Comparison of ENCODE assay signal across 8 cellular contexts in genomic region chr2:32039447-32040219, GRCh38. TPM values are rescaled to one million over a fixed set of nuclear protein-coding genes. Genes with fewer than 3 reads are reported as not detected.
DNase-seq lines count a peak whose midpoint lies in the region; ATAC-seq, FAIRE-seq and TF ChIP-seq lines count a peak whose summit lies in the region.

DPY30 (minus strand) TSS chr2:32039805; CDS start chr2:32039456, 349 bp downstream.

- peak within 1 kb of the TSS; percentile 85 for H3K9ac ChIP-seq in Loucy (ENCODE audit: low read depth, low read length, poor library complexity, severe bottlenecking)

- no peaks in the 10 kb centered on the region for H3K9me2 ChIP-seq in Loucy (replicated peaks; ENCODE audit: low read depth, low read length)

- H3K27ac ChIP-seq in RWPE2 (ENCODE audit: poor library complexity, severe bottlenecking) = peak within 1 kb of the TSS; percentile 55

- no peaks in the 10 kb centered on the region for H3F3A ChIP-seq in Loucy (ENCODE audit: low read depth)

- peak within 1 kb of the TSS; percentile 98 for H2AFZ ChIP-seq in Loucy (ENCODE audit: low read length)

- no peak for TF ChIP-seq CTCF in Loucy (conservative IDR thresholded peaks at IDR 0.05; ENCODE audit: low read length)
- TF ChIP-seq CTCF in RWPE2 (IDR thresholded peaks at IDR 0.05; ENCODE audit: poor library complexity, severe bottlenecking) = no peak
- TF ChIP-seq CTCF in fibroblast of mammary gland (conservative IDR thresholded peaks at IDR 0.05; ENCODE audit: control insufficient read depth, insufficient read depth, low read depth, low read length) = no peak

- peak within 1 kb of the TSS; percentile 88 for H3K4me2 ChIP-seq in Loucy (ENCODE audit: low read depth, low read length, poor library complexity, severe bottlenecking)

- peak; percentile 87 for ATAC-seq in RWPE2 (ENCODE audit: low read depth)
- ATAC-seq in activated T-helper 17 cell treated with anti-CD3 and anti-CD28 coated beads, Interleukin-2, amount 50 U/mL, for 72 hours (replicated peaks) = peak; percentile 95
- peak; percentile 91 to 96 for ATAC-seq in naive thymus-derived CD8-positive, alpha-beta T cell
- ATAC-seq in stimulated activated naive B cell treated with anti-CD40 and anti-IgM and Interleukin-4, amounts not matched to agents 10 μg/mL and 1 μg/mL and 100 μg/mL, for 72 hours (replicated peaks) = peak; percentile 95

- H3K9me3 Mint-ChIP-seq in activated T-helper 17 cell treated with anti-CD3 and anti-CD28 coated beads, Interleukin-2, amount 50 U/mL, for 72 hours = no peaks in the 10 kb centered on the region
- H3K9me3 Mint-ChIP-seq in naive thymus-derived CD8-positive, alpha-beta T cell = no peaks in the 10 kb centered on the region
- H3K9me3 Mint-ChIP-seq in stimulated activated naive B cell treated with anti-CD40 and anti-IgM and Interleukin-4, amounts not matched to agents 10 μg/mL and 1 μg/mL and 100 μg/mL, for 72 hours = no peaks in the 10 kb centered on the region

- H3K27me3 Mint-ChIP-seq in activated T-helper 17 cell treated with anti-CD3 and anti-CD28 coated beads, Interleukin-2, amount 50 U/mL, for 72 hours = no peaks in the 10 kb centered on the region
- peaks cover 0 to 3% (median 0%) of the 10 kb centered on the region in 5 donors for H3K27me3 Mint-ChIP-seq in naive thymus-derived CD8-positive, alpha-beta T cell
- no peaks in the 10 kb centered on the region for H3K27me3 Mint-ChIP-seq in stimulated activated naive B cell treated with anti-CD40 and anti-IgM and Interleukin-4, amounts not matched to agents 10 μg/mL and 1 μg/mL and 100 μg/mL, for 72 hours

- no peaks in the 10 kb centered on the region for H3K9me3 ChIP-seq in Loucy (ENCODE audit: insufficient read depth, low read depth, low read length)
- H3K9me3 ChIP-seq in RWPE2 (ENCODE audit: severe bottlenecking) = no peaks in the 10 kb centered on the region

- TF ChIP-seq POLR2A in H54 (IDR thresholded peaks at IDR 0.05; ENCODE audit: low read depth, low read length) = peak; percentile 98

- H3K4me3 Mint-ChIP-seq in activated T-helper 17 cell treated with anti-CD3 and anti-CD28 coated beads, Interleukin-2, amount 50 U/mL, for 72 hours = peak within 1 kb of the TSS; percentile 82
- peak within 1 kb of the TSS; percentile 84 to 97 (median 92) for H3K4me3 Mint-ChIP-seq in naive thymus-derived CD8-positive, alpha-beta T cell
- peak within 1 kb of the TSS; percentile 94 to 95 for H3K4me3 Mint-ChIP-seq in stimulated activated naive B cell treated with anti-CD40 and anti-IgM and Interleukin-4, amounts not matched to agents 10 μg/mL and 1 μg/mL and 100 μg/mL, for 72 hours

- H3K79me2 ChIP-seq in Loucy (ENCODE audit: insufficient read depth, low read length) = peaks cover 11% of the 10 kb centered on the region

- FAIRE-seq in H54 (lab: Jason Lieb, UNC) = peak; percentile 65

- no peaks in the 10 kb centered on the region for H3K4me1 Mint-ChIP-seq in activated T-helper 17 cell treated with anti-CD3 and anti-CD28 coated beads, Interleukin-2, amount 50 U/mL, for 72 hours
- H3K4me1 Mint-ChIP-seq in naive thymus-derived CD8-positive, alpha-beta T cell = peaks cover 3 to 25% (median 18%) of the 10 kb centered on the region in 4 donors
- peaks cover under 1 to 4% of the 10 kb centered on the region in 2 donors for H3K4me1 Mint-ChIP-seq in stimulated activated naive B cell treated with anti-CD40 and anti-IgM and Interleukin-4, amounts not matched to agents 10 μg/mL and 1 μg/mL and 100 μg/mL, for 72 hours

- POLR2A ChIA-PET in naive thymus-derived CD8-positive, alpha-beta T cell (lab: Charles Lee) = interaction anchor here (0.6 to 2.9 kb wide), 13 partner anchors 10 to 317 kb away, joined by 3 to 73 read pairs (median 5); partner anchors contain the start of genes MEMO1 and SPAST

- H3K4me3 ChIP-seq in Loucy (ENCODE audit: low read length, poor library complexity, severe bottlenecking) (peak within 1 kb of the TSS; percentile 88), RWPE2 (ENCODE audit: severe bottlenecking) (peak within 1 kb of the TSS; percentile 47), fibroblast of mammary gland (ENCODE audit: control insufficient read depth, low read depth, low read length) (peak within 1 kb of the TSS; percentile 95)

- H3K36me3 ChIP-seq in Loucy (ENCODE audit: insufficient read depth, low read length) (no peaks in the 10 kb centered on the region), RWPE2 (ENCODE audit: low read depth) (peaks cover 17% of the 10 kb centered on the region)

- peak within 1 kb of the TSS; percentile 87 for H3K27ac Mint-ChIP-seq in activated T-helper 17 cell treated with anti-CD3 and anti-CD28 coated beads, Interleukin-2, amount 50 U/mL, for 72 hours
- H3K27ac Mint-ChIP-seq in naive thymus-derived CD8-positive, alpha-beta T cell = peak within 1 kb of the TSS; percentile 91 to 98 (median 95)
- H3K27ac Mint-ChIP-seq in stimulated activated naive B cell treated with anti-CD40 and anti-IgM and Interleukin-4, amounts not matched to agents 10 μg/mL and 1 μg/mL and 100 μg/mL, for 72 hours = peak within 1 kb of the TSS; percentile 97

- H3K27me3 ChIP-seq in Loucy (ENCODE audit: insufficient read depth, low read length, poor library complexity, severe bottlenecking) = no peaks in the 10 kb centered on the region
- H3K27me3 ChIP-seq in RWPE2 (ENCODE audit: insufficient read depth, poor library complexity, severe bottlenecking) = no peaks in the 10 kb centered on the region

- peaks cover 5% of the 10 kb centered on the region for H4K20me1 ChIP-seq in Loucy (ENCODE audit: insufficient read depth, low read length, poor library complexity, severe bottlenecking)

- H3K36me3 Mint-ChIP-seq in activated T-helper 17 cell treated with anti-CD3 and anti-CD28 coated beads, Interleukin-2, amount 50 U/mL, for 72 hours (ENCODE audit: low read depth) = peaks cover 8% of the 10 kb centered on the region
- peaks cover 0 to 17% (median 4%) of the 10 kb centered on the region in 3 donors for H3K36me3 Mint-ChIP-seq in naive thymus-derived CD8-positive, alpha-beta T cell
- peaks cover 0 to 2% of the 10 kb centered on the region in 2 donors for H3K36me3 Mint-ChIP-seq in stimulated activated naive B cell treated with anti-CD40 and anti-IgM and Interleukin-4, amounts not matched to agents 10 μg/mL and 1 μg/mL and 100 μg/mL, for 72 hours

- peak; percentile 97 for DNase-seq in ELF-1 (ENCODE audit: low read depth, low spot score)
- peak; percentile 90 for DNase-seq in H54 (ENCODE audit: insufficient read length, low spot score)
- DNase-seq in RWPE2 (ENCODE audit: low spot score) = peak; percentile 87
- DNase-seq in fibroblast of mammary gland (ENCODE audit: low read depth) = peak; percentile 92
- DNase-seq in naive thymus-derived CD8-positive, alpha-beta T cell = peak; percentile 82 to 94 (median 89)
- peak; percentile 90 for DNase-seq in stimulated activated naive B cell treated with anti-CD40 and anti-IgM and Interleukin-4, amounts not matched to agents 10 μg/mL and 1 μg/mL and 100 μg/mL, for 72 hours

- H3K4me1 ChIP-seq in Loucy (ENCODE audit: insufficient read depth, low read length, poor library complexity, severe bottlenecking) (peaks cover 15% of the 10 kb centered on the region), RWPE2 (ENCODE audit: insufficient read depth, poor library complexity, severe bottlenecking) (no peaks in the 10 kb centered on the region)

RNA-seq across cellular contexts. Expression of gene DPY30, which starts in this region (rescaled TPM):
- 10 to 100 TPM; 50.1 to 66.2 TPM for total RNA-seq in activated T-helper 17 cell treated with anti-CD3 and anti-CD28 coated beads, Interleukin-2, amount 50 U/mL, for 72 hours
- total RNA-seq in naive thymus-derived CD8-positive, alpha-beta T cell = 10 to 100 TPM; 46.7 to 47.3 TPM
- polyA plus RNA-seq in naive thymus-derived CD8-positive, alpha-beta T cell = 100 to 1,000 TPM; 151 to 179 (median 159) TPM

Comparison
In these comparisons a context has a peak if more than half of its experiments do, and no peak if none do; other contexts are left out.
1. Peak in every context shown above with its lines: DNase-seq, ATAC-seq, H3K4me3 ChIP-seq and H3K27ac ChIP-seq.